35 cellular contexts compared by ENCODE assay signal in the genomic region with DNA sequence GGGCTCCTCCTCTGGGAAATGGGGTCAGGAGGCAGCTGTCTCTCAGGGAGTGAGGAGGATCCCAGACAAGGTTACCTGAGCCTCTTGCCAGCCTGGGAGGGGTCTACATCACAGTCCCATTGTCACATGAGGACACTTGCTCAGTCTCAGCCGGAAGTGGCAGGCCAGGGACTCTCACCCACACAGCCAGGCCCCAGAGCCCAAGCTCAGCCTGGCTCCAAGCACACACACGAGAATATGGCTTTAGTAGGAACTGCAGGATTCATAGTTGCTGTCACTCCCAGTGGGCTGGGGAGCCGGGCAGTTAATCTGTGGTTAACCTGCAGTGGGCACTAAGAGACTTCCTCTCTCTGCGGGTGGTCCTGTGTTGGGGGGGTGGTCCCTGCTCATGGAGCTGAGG. TPM values are rescaled to one million over a fixed set of nuclear protein-coding genes. Genes with fewer than 3 reads are reported as not detected.
"Had no signal": no experiment of that assay in that cellular context is flagged by ENCODE, and none has a peak within 500 bp of the region (broad histone marks: within the 10 kb centered on the region; RNA-seq: fewer than 3 reads in every experiment).

No MANE protein-coding gene starts in this region.

- H3K27ac Mint-ChIP-seq: activated CD4-positive, alpha-beta T cell treated with anti-CD3 and anti-CD28 coated beads, Interleukin-2, amount 10 ng/mL, durations not matched to agents 24 days and 14 days; activated CD8-positive, alpha-beta T cell treated with anti-CD3 and anti-CD28 coated beads for 36 hours; activated naive CD4-positive, alpha-beta T cell treated with anti-CD3 and anti-CD28 coated beads for 36 hours; activated naive CD8-positive, alpha-beta T cell treated with anti-CD3 and anti-CD28 coated beads for 36 hours; activated T-helper 1 cell treated with anti-CD3 and anti-CD28 coated beads, Interleukin-12 subunit alpha, Interleukin-12 subunit beta, Interleukin-2, Interleukin-4 antibody, amounts not matched to agents 30 ng/mL and 10 ng/mL and 1 ng/mL, durations not matched to agents 14 hours and 24 hours and 36 hours had no signal

- H3K4me3 ChIP-seq: cardiac muscle cell, K562, PC-9 had no signal

- DNase-seq: activated CD4-positive, alpha-beta T cell treated with anti-CD3 and anti-CD28 coated beads for 1 hour; activated CD4-positive, alpha-beta T cell treated with anti-CD3 and anti-CD28 coated beads, Interleukin-2, amount 10 ng/mL, durations not matched to agents 24 days and 14 days; activated CD4-positive, alpha-beta T cell treated with anti-CD3 and anti-CD28 coated beads, Interleukin-2, amount 50 U/mL, for 4 hours; activated CD4-positive, CD25-positive, alpha-beta regulatory T cell; activated CD8-positive, alpha-beta T cell treated with anti-CD3 and anti-CD28 coated beads for 36 hours; activated gamma-delta T cell treated with Interleukin-2 at 50 U/mL for 16 hours; activated naive CD4-positive, alpha-beta T cell treated with anti-CD3 and anti-CD28 coated beads for 36 hours; activated naive CD8-positive, alpha-beta T cell treated with anti-CD3 and anti-CD28 coated beads for 36 hours; activated T-cell treated with anti-CD3 and anti-CD28 coated beads, Interleukin-2, amount 50 U/mL, for 4 hours; amniotic stem cell; aorta; NCI-H1092 treated with DMSO at 0.1 percent for 48 hours; NCI-H1417; NCI-H146; NCI-H187; NCI-H2029 treated with DMSO at 0.1 percent for 48 hours; NCI-H2107; NCI-H2171; NCI-H510A; NCI-H526; NCI-H748 treated with DMSO at 0.1 percent for 48 hours; PC-9; Right ventricle myocardium superior; SW 1271; T-helper 1 cell; T1000; WERI-Rb-1 had no signal

- H3K36me3 Mint-ChIP-seq: activated naive CD8-positive, alpha-beta T cell treated with anti-CD3 and anti-CD28 coated beads for 36 hours had no signal

- ATAC-seq: activated CD8-positive, alpha-beta T cell treated with anti-CD3 and anti-CD28 coated beads for 36 hours; activated T-cell treated with anti-CD3 and anti-CD28 coated beads, Interleukin-2, amount 50 U/mL, for 4 hours; K562 had no signal

- H3K4me3 Mint-ChIP-seq: activated CD4-positive, alpha-beta T cell treated with anti-CD3 and anti-CD28 coated beads, Interleukin-2, amount 10 ng/mL, durations not matched to agents 24 days and 14 days; activated CD8-positive, alpha-beta T cell treated with anti-CD3 and anti-CD28 coated beads for 36 hours; activated naive CD4-positive, alpha-beta T cell treated with anti-CD3 and anti-CD28 coated beads for 36 hours; activated naive CD8-positive, alpha-beta T cell treated with anti-CD3 and anti-CD28 coated beads for 36 hours; activated T-cell treated with anti-CD3 and anti-CD28 coated beads, Interleukin-2, amount 50 U/mL, for 4 hours; activated T-helper 1 cell treated with anti-CD3 and anti-CD28 coated beads, Interleukin-12 subunit alpha, Interleukin-12 subunit beta, Interleukin-2, Interleukin-4 antibody, amounts not matched to agents 30 ng/mL and 10 ng/mL and 1 ng/mL, durations not matched to agents 14 hours and 24 hours and 36 hours had no signal

- H3K4me1 Mint-ChIP-seq: activated naive CD8-positive, alpha-beta T cell treated with anti-CD3 and anti-CD28 coated beads for 36 hours had no signal

- H3K27ac ChIP-seq: cardiac muscle cell, PC-9, WERI-Rb-1 had no signal

- H3K4me2 ChIP-seq: PC-9 had no signal

- H3K27me3 ChIP-seq: cardiac muscle cell had no signal

- H2AFZ ChIP-seq: PC-9 had no signal

- H3K9me3 Mint-ChIP-seq: activated CD4-positive, alpha-beta T cell treated with anti-CD3 and anti-CD28 coated beads, Interleukin-2, amount 10 ng/mL, durations not matched to agents 24 days and 14 days; activated CD8-positive, alpha-beta T cell treated with anti-CD3 and anti-CD28 coated beads for 36 hours; activated naive CD4-positive, alpha-beta T cell treated with anti-CD3 and anti-CD28 coated beads for 36 hours; activated naive CD8-positive, alpha-beta T cell treated with anti-CD3 and anti-CD28 coated beads for 36 hours; activated T-cell treated with anti-CD3 and anti-CD28 coated beads, Interleukin-2, amount 50 U/mL, for 4 hours; activated T-helper 1 cell treated with anti-CD3 and anti-CD28 coated beads, Interleukin-12 subunit alpha, Interleukin-12 subunit beta, Interleukin-2, Interleukin-4 antibody, amounts not matched to agents 30 ng/mL and 10 ng/mL and 1 ng/mL, durations not matched to agents 14 hours and 24 hours and 36 hours had no signal

- FAIRE-seq: K562, RCC 7860 had no signal

- H3K27me3 Mint-ChIP-seq: activated CD4-positive, alpha-beta T cell treated with anti-CD3 and anti-CD28 coated beads, Interleukin-2, amount 10 ng/mL, durations not matched to agents 24 days and 14 days; activated CD8-positive, alpha-beta T cell treated with anti-CD3 and anti-CD28 coated beads for 36 hours; activated naive CD8-positive, alpha-beta T cell treated with anti-CD3 and anti-CD28 coated beads for 36 hours had no signal

RNA-seq across cellular contexts. Expression of a gene that starts 39.6 kb away (rescaled TPM):
- total RNA-seq: activated CD4-positive, alpha-beta T cell treated with anti-CD3 and anti-CD28 coated beads, Interleukin-2, amount 10 ng/mL, durations not matched to agents 24 days and 14 days; activated CD8-positive, alpha-beta memory T cell treated with anti-CD3 and anti-CD28 coated beads for 36 hours; activated CD8-positive, alpha-beta T cell treated with anti-CD3 and anti-CD28 coated beads for 36 hours; activated naive CD4-positive, alpha-beta T cell treated with anti-CD3 and anti-CD28 coated beads for 36 hours; activated naive CD8-positive, alpha-beta T cell treated with anti-CD3 and anti-CD28 coated beads for 36 hours; activated T-cell treated with anti-CD3 and anti-CD28 coated beads, Interleukin-2, amount 50 U/mL, for 4 hours; activated T-helper 1 cell treated with anti-CD3 and anti-CD28 coated beads, Interleukin-12 subunit alpha, Interleukin-12 subunit beta, Interleukin-2, Interleukin-4 antibody, amounts not matched to agents 30 ng/mL and 10 ng/mL and 1 ng/mL, durations not matched to agents 14 hours and 24 hours and 36 hours; cardiac muscle cell; M059J; PC-9; Right ventricle myocardium superior; T-helper 2 cell treated with Interferon-gamma antibody and Interleukin-4, amounts not matched to agents 100 ng/mL and 5 ng/mL, for 36 hours had no signal

RNA-seq across cellular contexts. Expression of a gene that starts 43.4 kb away (rescaled TPM):
- total RNA-seq: activated CD4-positive, alpha-beta T cell treated with anti-CD3 and anti-CD28 coated beads, Interleukin-2, amount 10 ng/mL, durations not matched to agents 24 days and 14 days; activated CD8-positive, alpha-beta memory T cell treated with anti-CD3 and anti-CD28 coated beads for 36 hours; activated CD8-positive, alpha-beta T cell treated with anti-CD3 and anti-CD28 coated beads for 36 hours; activated naive CD4-positive, alpha-beta T cell treated with anti-CD3 and anti-CD28 coated beads for 36 hours; activated naive CD8-positive, alpha-beta T cell treated with anti-CD3 and anti-CD28 coated beads for 36 hours; activated T-cell treated with anti-CD3 and anti-CD28 coated beads, Interleukin-2, amount 50 U/mL, for 4 hours; activated T-helper 1 cell treated with anti-CD3 and anti-CD28 coated beads, Interleukin-12 subunit alpha, Interleukin-12 subunit beta, Interleukin-2, Interleukin-4 antibody, amounts not matched to agents 30 ng/mL and 10 ng/mL and 1 ng/mL, durations not matched to agents 14 hours and 24 hours and 36 hours; aorta; cardiac muscle cell; K562; M059J; OCI-LY7; PC-9; Right ventricle myocardium superior; T-helper 2 cell treated with Interferon-gamma antibody and Interleukin-4, amounts not matched to agents 100 ng/mL and 5 ng/mL, for 36 hours had no signal
- polyA plus RNA-seq: aorta, cardiac muscle cell had no signal
